ENCODE assay signal across 1 cellular context in the genomic region with DNA sequence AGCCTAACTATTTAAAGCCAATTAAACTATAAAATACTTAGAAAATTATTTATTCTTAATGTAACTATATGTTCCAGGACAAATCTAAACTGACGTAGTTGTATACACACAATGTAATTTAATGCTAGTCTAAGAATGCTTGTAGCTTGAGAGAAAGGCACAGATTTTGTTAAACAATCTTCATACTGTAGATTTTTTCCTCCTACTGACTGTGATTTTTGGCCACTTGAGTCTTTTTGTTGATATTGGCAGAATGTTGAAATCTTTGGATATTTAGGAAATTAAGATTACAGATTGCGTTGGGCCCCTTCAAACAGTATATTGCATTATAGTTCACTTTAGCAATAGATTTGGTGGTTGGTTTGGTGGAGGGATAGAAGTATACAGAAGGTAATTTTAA.
TF ChIP-seq lines count a peak whose summit lies in the region.

No MANE protein-coding gene starts in this region.

TF ChIP-seq in HCT116, 20 proteins besides CTCF, POLR2A, EP300 and RAD21 (continued from another document):
- TF ChIP-seq SRF (IDR thresholded peaks at IDR 0.05; ENCODE audit: low read depth), result no peak
- TF ChIP-seq, protein P1, sequence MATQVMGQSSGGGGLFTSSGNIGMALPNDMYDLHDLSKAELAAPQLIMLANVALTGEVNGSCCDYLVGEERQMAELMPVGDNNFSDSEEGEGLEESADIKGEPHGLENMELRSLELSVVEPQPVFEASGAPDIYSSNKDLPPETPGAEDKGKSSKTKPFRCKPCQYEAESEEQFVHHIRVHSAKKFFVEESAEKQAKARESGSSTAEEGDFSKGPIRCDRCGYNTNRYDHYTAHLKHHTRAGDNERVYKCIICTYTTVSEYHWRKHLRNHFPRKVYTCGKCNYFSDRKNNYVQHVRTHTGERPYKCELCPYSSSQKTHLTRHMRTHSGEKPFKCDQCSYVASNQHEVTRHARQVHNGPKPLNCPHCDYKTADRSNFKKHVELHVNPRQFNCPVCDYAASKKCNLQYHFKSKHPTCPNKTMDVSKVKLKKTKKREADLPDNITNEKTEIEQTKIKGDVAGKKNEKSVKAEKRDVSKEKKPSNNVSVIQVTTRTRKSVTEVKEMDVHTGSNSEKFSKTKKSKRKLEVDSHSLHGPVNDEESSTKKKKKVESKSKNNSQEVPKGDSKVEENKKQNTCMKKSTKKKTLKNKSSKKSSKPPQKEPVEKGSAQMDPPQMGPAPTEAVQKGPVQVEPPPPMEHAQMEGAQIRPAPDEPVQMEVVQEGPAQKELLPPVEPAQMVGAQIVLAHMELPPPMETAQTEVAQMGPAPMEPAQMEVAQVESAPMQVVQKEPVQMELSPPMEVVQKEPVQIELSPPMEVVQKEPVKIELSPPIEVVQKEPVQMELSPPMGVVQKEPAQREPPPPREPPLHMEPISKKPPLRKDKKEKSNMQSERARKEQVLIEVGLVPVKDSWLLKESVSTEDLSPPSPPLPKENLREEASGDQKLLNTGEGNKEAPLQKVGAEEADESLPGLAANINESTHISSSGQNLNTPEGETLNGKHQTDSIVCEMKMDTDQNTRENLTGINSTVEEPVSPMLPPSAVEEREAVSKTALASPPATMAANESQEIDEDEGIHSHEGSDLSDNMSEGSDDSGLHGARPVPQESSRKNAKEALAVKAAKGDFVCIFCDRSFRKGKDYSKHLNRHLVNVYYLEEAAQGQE (IDR thresholded peaks at IDR 0.05; ENCODE audit: low read depth), result no peak
- TF ChIP-seq, protein P2, sequence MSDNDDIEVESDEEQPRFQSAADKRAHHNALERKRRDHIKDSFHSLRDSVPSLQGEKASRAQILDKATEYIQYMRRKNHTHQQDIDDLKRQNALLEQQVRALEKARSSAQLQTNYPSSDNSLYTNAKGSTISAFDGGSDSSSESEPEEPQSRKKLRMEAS (IDR thresholded peaks at IDR 0.05), result no peak
- no peak for TF ChIP-seq ZNF274 (IDR thresholded peaks at IDR 0.05; ENCODE audit: low read depth, low read length)
- no peak for TF ChIP-seq ELF1 (IDR thresholded peaks at IDR 0.05; ENCODE audit: borderline replicate concordance, low read depth)
- no peak for TF ChIP-seq EZH2phosphoT487 (IDR thresholded peaks at IDR 0.05; ENCODE audit: borderline replicate concordance)
- TF ChIP-seq, protein P3, sequence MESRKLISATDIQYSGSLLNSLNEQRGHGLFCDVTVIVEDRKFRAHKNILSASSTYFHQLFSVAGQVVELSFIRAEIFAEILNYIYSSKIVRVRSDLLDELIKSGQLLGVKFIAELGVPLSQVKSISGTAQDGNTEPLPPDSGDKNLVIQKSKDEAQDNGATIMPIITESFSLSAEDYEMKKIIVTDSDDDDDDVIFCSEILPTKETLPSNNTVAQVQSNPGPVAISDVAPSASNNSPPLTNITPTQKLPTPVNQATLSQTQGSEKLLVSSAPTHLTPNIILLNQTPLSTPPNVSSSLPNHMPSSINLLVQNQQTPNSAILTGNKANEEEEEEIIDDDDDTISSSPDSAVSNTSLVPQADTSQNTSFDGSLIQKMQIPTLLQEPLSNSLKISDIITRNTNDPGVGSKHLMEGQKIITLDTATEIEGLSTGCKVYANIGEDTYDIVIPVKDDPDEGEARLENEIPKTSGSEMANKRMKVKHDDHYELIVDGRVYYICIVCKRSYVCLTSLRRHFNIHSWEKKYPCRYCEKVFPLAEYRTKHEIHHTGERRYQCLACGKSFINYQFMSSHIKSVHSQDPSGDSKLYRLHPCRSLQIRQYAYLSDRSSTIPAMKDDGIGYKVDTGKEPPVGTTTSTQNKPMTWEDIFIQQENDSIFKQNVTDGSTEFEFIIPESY (IDR thresholded peaks at IDR 0.05; ENCODE audit: extremely low read depth, insufficient replicate concordance, low read length), result no peak
- no peak for TF ChIP-seq YY1 (IDR thresholded peaks at IDR 0.05; ENCODE audit: extremely low read depth, insufficient replicate concordance, low read depth, low read length)
